30 cellular contexts compared by ENCODE assay signal in the genomic region with DNA sequence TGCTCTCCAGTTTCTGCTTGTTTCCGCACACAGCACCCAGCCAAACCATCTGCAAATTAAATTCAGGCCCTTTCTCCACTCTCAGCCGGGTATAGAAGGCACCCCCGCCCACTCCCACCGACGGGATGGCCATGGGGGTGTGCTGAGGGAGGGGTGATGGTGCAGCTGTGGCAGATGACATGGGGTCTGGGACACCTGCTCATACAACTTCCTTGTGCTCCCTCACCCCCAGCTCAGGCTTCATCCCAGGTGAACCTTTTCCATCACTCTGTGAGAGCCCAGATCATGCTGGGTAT.
"Had no signal": no experiment of that assay in that cellular context is flagged by ENCODE, and none has a peak within 500 bp of the region (broad histone marks: within the 10 kb centered on the region; RNA-seq: fewer than 3 reads in every experiment).

No MANE protein-coding gene starts in this region.

- H3K4me1 Mint-ChIP-seq: activated naive CD8-positive, alpha-beta T cell treated with anti-CD3 and anti-CD28 coated beads for 36 hours; activated T-helper 17 cell treated with anti-CD3 and anti-CD28 coated beads, Interleukin-2, amount 50 U/mL, for 72 hours; central memory CD8-positive, alpha-beta T cell; T-cell; T-helper 17 cell had no signal

- H3K9me3 Mint-ChIP-seq: activated CD8-positive, alpha-beta T cell treated with anti-CD3 and anti-CD28 coated beads for 36 hours; activated naive CD8-positive, alpha-beta T cell treated with anti-CD3 and anti-CD28 coated beads for 36 hours; activated T-cell treated with anti-CD3 and anti-CD28 coated beads, Interleukin-2, amount 50 U/mL, for 72 hours; activated T-helper 17 cell treated with anti-CD3 and anti-CD28 coated beads, Interleukin-2, amount 50 U/mL, for 72 hours; central memory CD8-positive, alpha-beta T cell; T-cell had no signal

- H3K4me3 Mint-ChIP-seq: activated CD8-positive, alpha-beta T cell treated with anti-CD3 and anti-CD28 coated beads for 36 hours; activated naive CD8-positive, alpha-beta T cell treated with anti-CD3 and anti-CD28 coated beads for 36 hours; activated T-cell treated with anti-CD3 and anti-CD28 coated beads, Interleukin-2, amount 50 U/mL, for 72 hours; activated T-helper 17 cell treated with anti-CD3 and anti-CD28 coated beads, Interleukin-2, amount 50 U/mL, for 72 hours; central memory CD8-positive, alpha-beta T cell; T-cell; T-helper 17 cell had no signal

- H3K4me1 ChIP-seq: Peyer's patch had no signal

- H3K36me3 Mint-ChIP-seq: activated naive CD8-positive, alpha-beta T cell treated with anti-CD3 and anti-CD28 coated beads for 36 hours; T-cell had no signal

- H3K27me3 ChIP-seq: cardiac muscle cell, Peyer's patch had no signal

- H3K9ac ChIP-seq: KMS-11 had no signal

- H3K36me3 ChIP-seq: cardiac muscle cell, Peyer's patch, WERI-Rb-1 had no signal

- H3K27me3 Mint-ChIP-seq: T-cell had no signal

- ATAC-seq: activated CD8-positive, alpha-beta T cell treated with anti-CD3 and anti-CD28 coated beads for 36 hours; activated T-cell treated with anti-CD3 and anti-CD28 coated beads, Interleukin-2, amount 50 U/mL, for 72 hours; activated T-helper 17 cell treated with anti-CD3 and anti-CD28 coated beads, Interleukin-2, amount 50 U/mL, for 72 hours; PC-3; SK-N-SH treated with all-trans-retinoic acid at 6 μM for 48 hours; T-cell; T-helper 17 cell had no signal

- H3K9me3 ChIP-seq: Peyer's patch had no signal

- H3K4me2 ChIP-seq: KMS-11 had no signal

- DNase-seq: activated CD4-positive, alpha-beta T cell treated with anti-CD3 and anti-CD28 coated beads for 1 hour; activated CD4-positive, alpha-beta T cell treated with anti-CD3 and anti-CD28 coated beads for 48 hours; activated CD4-positive, CD25-positive, alpha-beta regulatory T cell; activated CD8-positive, alpha-beta T cell treated with anti-CD3 and anti-CD28 coated beads for 36 hours; activated effector memory CD4-positive, alpha-beta T cell treated with anti-CD3 and anti-CD28 coated beads, Interleukin-2, amount 50 U/mL, for 16 hours; activated naive CD4-positive, alpha-beta T cell; activated naive CD4-positive, alpha-beta T cell treated with anti-CD3 and anti-CD28 coated beads, Interleukin-2, amount 50 U/mL, for 16 hours; activated naive CD8-positive, alpha-beta T cell treated with anti-CD3 and anti-CD28 coated beads for 36 hours; activated T-cell treated with anti-CD3 and anti-CD28 coated beads, Interleukin-2, amount 50 U/mL, for 1 hour; activated T-cell treated with anti-CD3 and anti-CD28 coated beads, Interleukin-2, amount 50 U/mL, for 72 hours; amniotic stem cell; aorta; MM.1S; NCI-H146; NCI-H1930; NCI-H2081 treated with DMSO at 0.1 percent for 48 hours; NCI-H2227 treated with DMSO at 0.1 percent for 48 hours; PC-3; Peyer's patch; RPMI8226; SIG-M5; T-cell; T-helper 17 cell; T-helper 9 cell; WERI-Rb-1 had no signal

- H3K27ac Mint-ChIP-seq: activated CD8-positive, alpha-beta T cell treated with anti-CD3 and anti-CD28 coated beads for 36 hours; activated naive CD8-positive, alpha-beta T cell treated with anti-CD3 and anti-CD28 coated beads for 36 hours; activated T-cell treated with anti-CD3 and anti-CD28 coated beads, Interleukin-2, amount 50 U/mL, for 72 hours; activated T-helper 17 cell treated with anti-CD3 and anti-CD28 coated beads, Interleukin-2, amount 50 U/mL, for 72 hours; T-cell; T-helper 17 cell had no signal

- H3K4me3 ChIP-seq: cardiac muscle cell, Peyer's patch had no signal

- H3K27ac ChIP-seq: cardiac muscle cell, KMS-11, Peyer's patch, WERI-Rb-1 had no signal
